Comparison of ENCODE assay signal across 8 cellular contexts in genomic region chr12:54229624-54230212, GRCh38. TPM values are rescaled to one million over a fixed set of nuclear protein-coding genes. Genes with fewer than 3 reads are reported as not detected.
DNase-seq lines count a peak whose midpoint lies in the region; ATAC-seq and TF ChIP-seq lines count a peak whose summit lies in the region.

No MANE protein-coding gene starts in this region.

- DNase-seq in RWPE2 (ENCODE audit: low spot score) (no peak), fibroblast of pulmonary artery (ENCODE audit: low read depth) (peak; percentile 96), psoas muscle (peak; percentile 57 to 67), Ammon's horn (ENCODE audit: low spot score) (no peak), T-helper 9 cell (no peak), NCI-H2227 treated with DMSO at 0.1 percent for 48 hours (lab: John Stamatoyannopoulos, UW) (no peak), putamen (ENCODE audit: low spot score) (no peak)

- H3K9me3 ChIP-seq in RWPE2 (ENCODE audit: severe bottlenecking) (no peaks in the 10 kb centered on the region), psoas muscle (no peaks in the 10 kb centered on the region)

- no peak overlapping the region for H3K4me3 ChIP-seq in RWPE2 (ENCODE audit: severe bottlenecking)
- H3K4me3 ChIP-seq in fibroblast of pulmonary artery (replicated peaks; ENCODE audit: low read depth, low read length): no peak overlapping the region
- no peak overlapping the region for H3K4me3 ChIP-seq in psoas muscle

- peaks cover 5% of the 10 kb centered on the region; the same call in 1 of the 2 replicates for H3K36me3 ChIP-seq in RWPE2 (ENCODE audit: low read depth)
- H3K36me3 ChIP-seq in psoas muscle (ENCODE audit: insufficient read depth in 1 of 2, low read depth in 1 of 2): no peaks in the 10 kb centered on the region

- peaks cover 9% of the 10 kb centered on the region for H3K4me1 ChIP-seq in RWPE2 (ENCODE audit: insufficient read depth, poor library complexity, severe bottlenecking)
- H3K4me1 ChIP-seq in psoas muscle: peaks cover 17% of the 10 kb centered on the region

- 69 to 75% (median 75%) methylated on average over 4 of the region's 4 CpGs for WGBS in psoas muscle, 3 donors

- intact Hi-C loops in psoas muscle (cut with DNase I): no loop called here

- H3K27ac ChIP-seq in C4-2B: peak overlapping the region; percentile 18; the same call in 1 of the 2 replicates
- H3K27ac ChIP-seq in RWPE2 (ENCODE audit: poor library complexity, severe bottlenecking): peak overlapping the region; percentile 55
- H3K27ac ChIP-seq in psoas muscle: peak overlapping the region; percentile 60

- ATAC-seq in RWPE2 (ENCODE audit: low read depth): peak; percentile 94
- ATAC-seq in psoas muscle: peak; percentile 47 to 75 (median 66)

- no peak for TF ChIP-seq CTCF in C4-2B (conservative IDR thresholded peaks at IDR 0.05)
- no peak for TF ChIP-seq CTCF in RWPE2 (IDR thresholded peaks at IDR 0.05; ENCODE audit: poor library complexity, severe bottlenecking)
- no peak for TF ChIP-seq CTCF in fibroblast of pulmonary artery (IDR thresholded peaks at IDR 0.05; ENCODE audit: low read length, missing control alignments)
- TF ChIP-seq CTCF in psoas muscle (IDR thresholded peaks at IDR 0.05): no peak

- H3K27me3 ChIP-seq in RWPE2 (ENCODE audit: insufficient read depth, poor library complexity, severe bottlenecking) (no peaks in the 10 kb centered on the region), psoas muscle (ENCODE audit: insufficient read depth in 3 of 3, low read length in 2 of 3) (no peaks in the 10 kb centered on the region)

RNA-seq across cellular contexts. Expression of gene SMUG1, which starts 40.9 kb away (rescaled TPM):
- 10 to 100 TPM; 16.4 to 25.7 (median 19.7) TPM for total RNA-seq in psoas muscle
- 10 to 100 TPM; 28.2 to 49.2 (median 36.5) TPM for polyA plus RNA-seq in psoas muscle

RNA-seq across cellular contexts. Expression of gene CBX5, which starts 50.2 kb away (rescaled TPM):
- 10 to 100 TPM; 12.1 to 19.3 (median 16.4) TPM for total RNA-seq in psoas muscle
- 1 to 10 TPM; 5.2 to 9.3 (median 8.4) TPM for polyA plus RNA-seq in psoas muscle

RNA-seq across cellular contexts. Expression of gene HNRNPA1, which starts 50.8 kb away (rescaled TPM):
- 100 to 1,000 TPM; 282 to 601 (median 458) TPM for total RNA-seq in psoas muscle
- 100 to 1,000 TPM; 310 to 826 (median 453) TPM for polyA plus RNA-seq in psoas muscle

Comparison
In these comparisons a context has a peak if more than half of its experiments do, and no peak if none do; other contexts are left out.
1. DNase-seq: peak in fibroblast of pulmonary artery (single experiment) and psoas muscle (2 of 2); none in RWPE2 (single experiment), Ammon's horn (single experiment), T-helper 9 cell (single experiment), NCI-H2227 treated with DMSO at 0.1 percent for 48 hours (single experiment) and putamen (single experiment).
2. Peak in every context shown above with its lines, with median percentiles within 50 percentile points of each other: H3K27ac ChIP-seq.